8 cellular contexts compared by ENCODE assay signal in the genomic region with DNA sequence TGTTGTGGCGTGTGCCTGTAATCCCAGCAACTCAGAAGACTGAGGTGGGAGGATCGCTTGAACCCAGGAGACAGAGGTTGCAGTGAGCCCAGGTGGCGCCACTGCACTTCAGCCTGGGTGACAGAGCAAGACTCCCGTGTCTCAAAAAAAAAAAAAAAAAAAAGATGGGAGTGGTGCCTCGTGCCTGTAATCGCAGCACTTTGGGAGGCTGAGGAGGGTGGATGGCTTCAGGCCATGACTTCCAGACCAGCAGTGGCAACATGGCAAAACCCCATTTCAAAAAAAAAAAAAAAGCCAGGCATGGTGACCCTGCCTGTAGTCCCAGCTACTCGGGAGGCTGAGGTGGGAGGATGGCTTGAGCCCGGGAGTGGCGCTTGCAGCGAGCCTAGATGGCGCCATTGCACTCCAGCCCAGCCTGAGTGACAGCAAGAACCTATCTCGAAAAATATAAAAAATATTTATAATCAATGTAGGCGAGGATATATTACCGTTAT. TPM values are rescaled to one million over a fixed set of nuclear protein-coding genes. Genes with fewer than 3 reads are reported as not detected.
A peak's percentile ranks its signal among the peaks of the same experiment; 100 is the strongest.
DNase-seq lines count a peak whose midpoint lies in the region; ATAC-seq, FAIRE-seq and TF ChIP-seq lines count a peak whose summit lies in the region.

No MANE protein-coding gene starts in this region.

- DNase-seq in DMS53 (lab: John Stamatoyannopoulos, UW) (peak; percentile 91), H7 (peak; percentile 42), NCI-H345 (lab: John Stamatoyannopoulos, UW) (peak; percentile 60), endothelial cell of umbilical vein (ENCODE audit: low read depth, low spot score) (peak; percentile 66), neural progenitor cell (ENCODE audit: low spot score) (peak; percentile 64), upper lobe of left lung (peak; percentile 53 to 61)
- peak; percentile 40 to 44 for DNase-seq in activated CD4-positive, alpha-beta T cell treated with anti-CD3 and anti-CD28 coated beads, Interleukin-2, amount 50 U/mL, for 4 hours

- H3K4me3 ChIP-seq in H7 (ENCODE audit: insufficient read depth, low read depth, low read length) (no peak overlapping the region), endothelial cell of umbilical vein (replicated peaks in 1 of 3; ENCODE audit: insufficient read depth in 1 of 3, low read depth in 1 of 3, low read length in 3 of 3) (no peak overlapping the region), neural progenitor cell (no peak overlapping the region), upper lobe of left lung (no peak overlapping the region)

- CTCF ChIA-PET in endothelial cell of umbilical vein (lab: Charles Lee), result interaction anchor here (0.6 to 2.7 kb wide), 10 partner anchors 27 to 290 kb away, joined by 3 to 18 read pairs (median 4); partner anchors contain the start of gene EIF2S3

- H3K9me3 Mint-ChIP-seq in neural progenitor cell, result no peaks in the 10 kb centered on the region

- no peak overlapping the region for H3K27ac Mint-ChIP-seq in neural progenitor cell

- H3K9ac ChIP-seq in endothelial cell of umbilical vein (replicated peaks; ENCODE audit: extremely low read depth, insufficient read depth, low read length) (no peak overlapping the region), neural progenitor cell (no peak overlapping the region)

- intact Hi-C loops in endothelial cell of umbilical vein (cut with micrococcal nuclease), result loop anchor here (1.0 to 2.0 kb wide), 2 partner anchors 65 to 161 kb away; no protein-coding TSS in a partner anchor

- TF ChIP-seq CTCF in endothelial cell of umbilical vein (IDR thresholded peaks at IDR 0.05; ENCODE audit: extremely low read depth in 1 of 2, insufficient read depth in 1 of 2, low read depth in 1 of 2, low read length in 2 of 2) (peak; percentile 33 to 53), neural progenitor cell (IDR thresholded peaks at IDR 0.05) (peak; percentile 58), upper lobe of left lung (IDR thresholded peaks at IDR 0.05) (peak in 1 of 6 experiments; percentile 25)

- peaks cover 10% of the 10 kb centered on the region for H3K36me3 Mint-ChIP-seq in neural progenitor cell

- H3K27me3 ChIP-seq in H7 (ENCODE audit: control insufficient read depth, insufficient read depth, low read length) (no peaks in the 10 kb centered on the region), endothelial cell of umbilical vein (ENCODE audit: control insufficient read depth in 2 of 2, insufficient read depth in 2 of 2, low read length in 2 of 2) (no peaks in the 10 kb centered on the region), neural progenitor cell (no peaks in the 10 kb centered on the region), upper lobe of left lung (no peaks in the 10 kb centered on the region)

- POLR2A ChIA-PET in endothelial cell of umbilical vein (lab: Charles Lee), result interaction anchor here (0.7 kb wide), 1 partner anchor 77 kb away, joined by 4 read pairs; no protein-coding TSS in a partner anchor

- H3K4me3 Mint-ChIP-seq in neural progenitor cell, result no peak overlapping the region

- no peaks in the 10 kb centered on the region for H3K9me1 ChIP-seq in endothelial cell of umbilical vein (replicated peaks; ENCODE audit: control insufficient read depth, extremely low read depth, insufficient read depth, low read length)

- peaks cover 2% of the 10 kb centered on the region for H3K27me3 Mint-ChIP-seq in neural progenitor cell (ENCODE audit: insufficient read depth, low read depth)

- dilution Hi-C loops in endothelial cell of umbilical vein (cut with MboI; ENCODE audit: extremely low pct_ligation_motif_present, low sequenced_read_pairs), result no loop called here

- peak; percentile 58 for FAIRE-seq in endothelial cell of umbilical vein (lab: Jason Lieb, UNC)

- H3K4me2 ChIP-seq in endothelial cell of umbilical vein (ENCODE audit: insufficient read depth, low read length) (no peak overlapping the region), neural progenitor cell (no peak overlapping the region)

- no peak overlapping the region for H2AFZ ChIP-seq in endothelial cell of umbilical vein (ENCODE audit: low read depth, low read length)
- H2AFZ ChIP-seq in neural progenitor cell (replicated peaks), result no peak overlapping the region

- H3K79me2 ChIP-seq in endothelial cell of umbilical vein (ENCODE audit: control insufficient read depth, insufficient read depth, low read length) (no peaks in the 10 kb centered on the region), neural progenitor cell (ENCODE audit: low read depth) (no peaks in the 10 kb centered on the region)

- no peaks in the 10 kb centered on the region for H3K4me1 Mint-ChIP-seq in neural progenitor cell

- H3K4me1 ChIP-seq in endothelial cell of umbilical vein (ENCODE audit: control insufficient read depth, extremely low read depth, insufficient read depth, low read length), result no peaks in the 10 kb centered on the region
- peaks cover 5% of the 10 kb centered on the region for H3K4me1 ChIP-seq in neural progenitor cell
- no peaks in the 10 kb centered on the region for H3K4me1 ChIP-seq in upper lobe of left lung

- H3K9me3 ChIP-seq in endothelial cell of umbilical vein (replicated peaks; ENCODE audit: control insufficient read depth, insufficient read depth, low read length) (no peaks in the 10 kb centered on the region), neural progenitor cell (ENCODE audit: low read depth) (no peaks in the 10 kb centered on the region), upper lobe of left lung (no peaks in the 10 kb centered on the region)

- ATAC-seq in upper lobe of left lung (ENCODE audit: low FRiP score in 2 of 2) (peak in 1 of 2 donors; percentile 61), GM21825 (IDR thresholded peaks at IDR 0.05; ENCODE audit: unreplicated experiment) (no peak)

- H3K36me3 ChIP-seq in H7 (replicated peaks; ENCODE audit: control insufficient read depth, insufficient read depth, low read length) (peaks cover 2% of the 10 kb centered on the region), endothelial cell of umbilical vein (ENCODE audit: control insufficient read depth in 2 of 2, extremely low read depth in 1 of 2, insufficient read depth in 2 of 2, low read length in 2 of 2) (peaks cover 0 to 3% of the 10 kb centered on the region in 2 experiments), neural progenitor cell (peaks cover 13% of the 10 kb centered on the region), upper lobe of left lung (peaks cover 0 to 22% (median 6%) of the 10 kb centered on the region in 4 donors)

- no peak for TF ChIP-seq EP300 in upper lobe of left lung (IDR thresholded peaks at IDR 0.05)

- H4K20me1 ChIP-seq in endothelial cell of umbilical vein (replicated peaks; ENCODE audit: control insufficient read depth, extremely low read depth, insufficient read depth, low read length) (no peaks in the 10 kb centered on the region), neural progenitor cell (ENCODE audit: low read depth) (no peaks in the 10 kb centered on the region)

- no peak overlapping the region for H3K27ac ChIP-seq in endothelial cell of umbilical vein (ENCODE audit: insufficient read depth, low read depth, low read length)
- no peak overlapping the region for H3K27ac ChIP-seq in neural progenitor cell
- no peak overlapping the region for H3K27ac ChIP-seq in upper lobe of left lung

- BruUV-seq in endothelial cell of umbilical vein (replicated peaks; lab: Mats Ljungman, UMichigan), result no TSS peak

- no peak for TF ChIP-seq POLR2A in endothelial cell of umbilical vein (IDR thresholded peaks at IDR 0.05; ENCODE audit: low read depth, low read length)
- no peak for TF ChIP-seq POLR2A in upper lobe of left lung (IDR thresholded peaks at IDR 0.05)

- WGBS in upper lobe of left lung, 2 donors, result 15 to 38% methylated on average over 12 of the region's 14 CpGs

- H3F3A ChIP-seq in neural progenitor cell (ENCODE audit: low read depth), result peaks cover 49% of the 10 kb centered on the region

TF ChIP-seq in endothelial cell of umbilical vein, 7 proteins besides CTCF, POLR2A, EP300 and RAD21:
- TF ChIP-seq GATA2 (IDR thresholded peaks at IDR 0.05; ENCODE audit: insufficient read depth, insufficient read length, low read depth, low read length) (no peak), FOS (IDR thresholded peaks at IDR 0.05; ENCODE audit: borderline replicate concordance, insufficient read depth, low read length) (no peak)

RNA-seq across cellular contexts. Expression of gene EIF2S3, which starts 27.0 kb away (rescaled TPM):
- total RNA-seq in H7 (2014; rRNA removed; shearing (Covaris generic)), result 423 and 499 TPM in 2 replicates
- 152 and 161 TPM in 2 replicates for total RNA-seq in endothelial cell of umbilical vein
- 33.9 and 35.8 TPM in 2 replicates for polyA plus RNA-seq in endothelial cell of umbilical vein
- 58.3 and 59.1 TPM in 2 replicates for polyA plus RNA-seq in endothelial cell of umbilical vein (2011; cell fraction: cytosol; rRNA removed)
- polyA plus RNA-seq in endothelial cell of umbilical vein (2011; cell fraction: nucleus; rRNA removed), result 86.5 and 120 TPM in 2 replicates
- polyA plus RNA-seq in endothelial cell of umbilical vein (2012), result 120 and 137 TPM in 2 replicates
- polyA minus RNA-seq in endothelial cell of umbilical vein, result 100 and 108 TPM in 2 replicates
- 1,013 TPM for polyA minus RNA-seq in endothelial cell of umbilical vein (2011; cell fraction: cytosol; rRNA and poly(A)+ RNA removed)
- polyA minus RNA-seq in endothelial cell of umbilical vein (2011; cell fraction: nucleus; rRNA and poly(A)+ RNA removed), result 37.7 and 67.4 TPM in 2 replicates
- total RNA-seq in neural progenitor cell (ENCODE audit: low replicate concordance), result 503 and 568 TPM in 2 replicates
- total RNA-seq in upper lobe of left lung, result 100 to 1,000 TPM in 3 of 6 donors, 10 to 100 TPM in 3; 65.0 to 161 (median 104) TPM

RNA-seq across cellular contexts. Expression of gene KLHL15, which starts 54.7 kb away (rescaled TPM):
- total RNA-seq in H7 (2014; rRNA removed; shearing (Covaris generic)), result 18.2 and 25.8 TPM in 2 replicates
- total RNA-seq in endothelial cell of umbilical vein, result 3.6 TPM in 2 replicates
- polyA plus RNA-seq in endothelial cell of umbilical vein, result 0.91 and 1.4 TPM in 2 replicates
- 1.3 and 1.4 TPM in 2 replicates for polyA plus RNA-seq in endothelial cell of umbilical vein (2011; cell fraction: cytosol; rRNA removed)
- 2.8 and 4.1 TPM in 2 replicates for polyA plus RNA-seq in endothelial cell of umbilical vein (2011; cell fraction: nucleus; rRNA removed)
- polyA plus RNA-seq in endothelial cell of umbilical vein (2012), result 1.9 and 2.4 TPM in 2 replicates
- 3.9 and 5.6 TPM in 2 replicates for polyA minus RNA-seq in endothelial cell of umbilical vein
- polyA minus RNA-seq in endothelial cell of umbilical vein (2011; cell fraction: cytosol; rRNA and poly(A)+ RNA removed), result 17.2 TPM
- 5.2 and 7.9 TPM in 2 replicates for polyA minus RNA-seq in endothelial cell of umbilical vein (2011; cell fraction: nucleus; rRNA and poly(A)+ RNA removed)
- total RNA-seq in neural progenitor cell (ENCODE audit: low replicate concordance), result 31.3 and 46.9 TPM in 2 replicates
- 10 to 100 TPM in 1 of 6 donors, 1 to 10 TPM in 5; 3.4 to 13.5 (median 5.7) TPM for total RNA-seq in upper lobe of left lung
